Comparison of ENCODE assay signal across 16 cellular contexts in the genomic region with DNA sequence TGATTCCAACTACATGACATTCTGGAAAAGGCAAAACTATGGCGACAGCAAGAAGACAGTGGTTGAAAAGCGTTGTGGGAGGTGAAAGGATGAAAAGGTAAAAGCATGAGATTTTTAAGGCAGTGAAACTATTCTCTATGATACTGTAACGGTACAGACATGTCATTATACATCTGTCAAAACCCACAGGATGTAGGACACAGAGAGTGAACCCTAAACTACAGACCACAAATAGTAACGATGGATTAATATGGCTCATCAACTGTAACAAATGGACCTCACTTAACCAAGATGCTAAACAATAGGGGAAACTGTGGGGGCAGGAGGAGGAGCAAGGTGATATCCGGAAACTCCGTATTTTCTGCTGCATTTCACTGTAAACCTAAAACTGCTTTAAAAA. TPM values are rescaled to one million over a fixed set of nuclear protein-coding genes. Genes with fewer than 3 reads are reported as not detected.
DNase-seq lines count a peak whose midpoint lies in the region; ATAC-seq and TF ChIP-seq lines count a peak whose summit lies in the region.
"Had no signal": no experiment of that assay in that cellular context is flagged by ENCODE, and none has a peak within 500 bp of the region (broad histone marks: within the 10 kb centered on the region; RNA-seq: fewer than 3 reads in every experiment).

No MANE protein-coding gene starts in this region.

- DNase-seq in memory B cell (ENCODE audit: low spot score in 2 of 2) (no peak), coronary artery (ENCODE audit: low spot score) (no peak), KG1 (lab: John Stamatoyannopoulos, UW) (no peak)
- no peak for DNase-seq in activated CD4-positive, alpha-beta memory T cell treated with anti-CD3 and anti-CD28 coated beads for 36 hours
- DNase-seq: amygdala; CD8-positive, alpha-beta T cell; GDM1; NCI-H1105 treated with DMSO at 0.1 percent for 48 hours; NCI-H526; Right ventricle myocardium superior had no signal

- H3K4me1 Mint-ChIP-seq in memory B cell: peaks cover 27% of the 10 kb centered on the region
- H3K4me1 Mint-ChIP-seq in activated CD4-positive, alpha-beta memory T cell treated with anti-CD3 and anti-CD28 coated beads for 36 hours (ENCODE audit: low read depth): peaks cover 15% of the 10 kb centered on the region

- peaks cover 2% of the 10 kb centered on the region for H3K36me3 Mint-ChIP-seq in memory B cell
- H3K36me3 Mint-ChIP-seq in activated CD4-positive, alpha-beta memory T cell treated with anti-CD3 and anti-CD28 coated beads for 36 hours: peaks cover 3% of the 10 kb centered on the region
- H3K36me3 Mint-ChIP-seq: CD8-positive, alpha-beta T cell had no signal

- intact Hi-C loops in activated CD4-positive, alpha-beta memory T cell treated with anti-CD3 and anti-CD28 coated beads for 36 hours (cut with micrococcal nuclease): no loop called here

- no peak overlapping the region for H3K4me3 Mint-ChIP-seq in memory B cell
- H3K4me3 Mint-ChIP-seq in activated CD4-positive, alpha-beta memory T cell treated with anti-CD3 and anti-CD28 coated beads for 36 hours: no peak overlapping the region
- H3K4me3 Mint-ChIP-seq: CD8-positive, alpha-beta T cell; dendritic cell treated with granulocyte-macrophage colony-stimulating factor and Interleukin-4, amounts not matched to agents 40 ng/mL and 50 ng/mL, for 4 days had no signal

- H3K27me3 Mint-ChIP-seq in memory B cell: no peaks in the 10 kb centered on the region
- H3K27me3 Mint-ChIP-seq in activated CD4-positive, alpha-beta memory T cell treated with anti-CD3 and anti-CD28 coated beads for 36 hours: no peaks in the 10 kb centered on the region
- H3K27me3 Mint-ChIP-seq: dendritic cell treated with granulocyte-macrophage colony-stimulating factor and Interleukin-4, amounts not matched to agents 40 ng/mL and 50 ng/mL, for 4 days had no signal

- no peak overlapping the region for H3K27ac ChIP-seq in coronary artery
- H3K27ac ChIP-seq: neutrophil had no signal

- peak; percentile 78 for ATAC-seq in GM18511 (IDR thresholded peaks at IDR 0.05; ENCODE audit: unreplicated experiment)
- peak; percentile 70 for ATAC-seq in GM21528 (IDR thresholded peaks at IDR 0.05; ENCODE audit: low FRiP score, unreplicated experiment)
- ATAC-seq in HG03432 (IDR thresholded peaks at IDR 0.05; ENCODE audit: unreplicated experiment): peak; percentile 56
- peak; percentile 73 for ATAC-seq in memory B cell (ENCODE audit: low read depth)
- ATAC-seq in HG03139 (IDR thresholded peaks at IDR 0.05; ENCODE audit: unreplicated experiment): no peak
- ATAC-seq: CD8-positive, alpha-beta T cell had no signal

- POLR2A ChIA-PET in activated CD4-positive, alpha-beta memory T cell treated with anti-CD3 and anti-CD28 coated beads for 36 hours (lab: Charles Lee): no interaction called here

- CTCF ChIA-PET in activated CD4-positive, alpha-beta memory T cell treated with anti-CD3 and anti-CD28 coated beads for 36 hours (lab: Charles Lee): no interaction called here

- peaks cover 4% of the 10 kb centered on the region for H3K9me3 Mint-ChIP-seq in memory B cell
- H3K9me3 Mint-ChIP-seq in activated CD4-positive, alpha-beta memory T cell treated with anti-CD3 and anti-CD28 coated beads for 36 hours: peaks cover 14% of the 10 kb centered on the region
- H3K9me3 Mint-ChIP-seq: CD8-positive, alpha-beta T cell had no signal

- no peak for TF ChIP-seq CTCF in coronary artery (IDR thresholded peaks at IDR 0.05)

- peak overlapping the region; percentile 32 for H3K27ac Mint-ChIP-seq in memory B cell
- no peak overlapping the region for H3K27ac Mint-ChIP-seq in activated CD4-positive, alpha-beta memory T cell treated with anti-CD3 and anti-CD28 coated beads for 36 hours
- H3K27ac Mint-ChIP-seq: CD8-positive, alpha-beta T cell; dendritic cell treated with granulocyte-macrophage colony-stimulating factor and Interleukin-4, amounts not matched to agents 40 ng/mL and 50 ng/mL, for 4 days had no signal

- no peak overlapping the region for H3K4me3 ChIP-seq in coronary artery

RNA-seq across cellular contexts. Expression of a gene that starts 39.1 kb away (rescaled TPM):
- total RNA-seq in activated CD4-positive, alpha-beta memory T cell treated with anti-CD3 and anti-CD28 coated beads for 36 hours: 10 to 100 TPM; 18.3 to 20.2 TPM

RNA-seq across cellular contexts. Expression of a gene that starts 39.3 kb away (rescaled TPM):
- total RNA-seq in activated CD4-positive, alpha-beta memory T cell treated with anti-CD3 and anti-CD28 coated beads for 36 hours: 1 to 10 TPM; 2.5 TPM
